11 cellular contexts compared by ENCODE assay signal in the genomic region with DNA sequence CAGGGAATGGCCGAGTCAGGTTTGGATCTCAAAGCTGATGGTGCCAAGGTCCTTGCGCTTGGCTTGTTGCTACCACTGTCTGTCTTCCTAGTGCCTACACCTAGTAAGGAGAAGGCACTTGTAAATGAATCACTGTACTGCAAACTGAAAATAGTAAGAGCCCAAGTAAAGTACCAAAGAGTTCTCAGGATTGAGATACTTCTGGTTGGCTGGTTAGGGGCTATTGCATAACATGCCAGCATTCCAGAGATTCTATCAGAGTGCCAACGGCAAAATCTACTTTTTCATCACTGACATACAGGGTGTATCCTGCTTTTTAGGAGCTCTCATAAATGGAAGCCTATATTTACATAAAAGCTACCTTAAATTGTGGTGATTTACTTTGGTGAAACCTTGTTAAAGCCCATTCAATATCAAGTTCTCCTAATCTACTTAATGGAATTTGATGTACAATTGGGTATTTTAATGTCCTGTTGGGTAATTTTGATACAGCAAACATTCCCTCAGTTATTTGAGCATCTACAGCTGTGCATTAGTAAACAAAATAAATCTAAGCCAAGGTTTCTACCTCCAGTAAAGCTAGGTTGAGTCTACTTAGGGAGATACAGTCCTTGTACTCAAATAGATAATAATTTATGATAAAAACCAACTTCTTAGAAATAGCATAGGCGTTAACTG. TPM values are rescaled to one million over a fixed set of nuclear protein-coding genes. Genes with fewer than 3 reads are reported as not detected.
DNase-seq lines count a peak whose midpoint lies in the region; ATAC-seq and TF ChIP-seq lines count a peak whose summit lies in the region.
"Had no signal": no experiment of that assay in that cellular context is flagged by ENCODE, and none has a peak within 500 bp of the region (broad histone marks: within the 10 kb centered on the region; RNA-seq: fewer than 3 reads in every experiment).

No MANE protein-coding gene starts in this region.

- no peak overlapping the region for H3K4me3 ChIP-seq in parathyroid adenoma (ENCODE audit: low read depth, low read length)
- no peak overlapping the region for H3K4me3 ChIP-seq in WERI-Rb-1 (ENCODE audit: low read depth, low read length)

- ATAC-seq in foreskin keratinocyte (peak; percentile 63), GM21717 (IDR thresholded peaks at IDR 0.05; ENCODE audit: unreplicated experiment) (no peak)

- peak overlapping the region; percentile 28 for H3K4me2 ChIP-seq in parathyroid adenoma (ENCODE audit: low read length)

- H2AFZ ChIP-seq in parathyroid adenoma: peak overlapping the region; percentile 64

- CTCF ChIA-PET in RWPE1 (lab: Yijun Ruan, JAX): interaction anchor here (0.9 kb wide), 2 partner anchors 61 to 72 kb away, joined by 3 read pairs; no protein-coding TSS in a partner anchor

- H3K27me3 ChIP-seq in foreskin keratinocyte: no peaks in the 10 kb centered on the region
- no peaks in the 10 kb centered on the region for H3K27me3 ChIP-seq in parathyroid adenoma (ENCODE audit: control insufficient read depth, insufficient read depth, low read length)
- H3K27me3 ChIP-seq in WERI-Rb-1 (ENCODE audit: insufficient read depth, low read depth, severe bottlenecking): no peaks in the 10 kb centered on the region

- no peaks in the 10 kb centered on the region for H3K79me2 ChIP-seq in parathyroid adenoma

- H3K9ac ChIP-seq in parathyroid adenoma: no peak overlapping the region

- peaks cover 18% of the 10 kb centered on the region for H3K4me1 ChIP-seq in foreskin keratinocyte
- H3K4me1 ChIP-seq in parathyroid adenoma: peaks cover 12% of the 10 kb centered on the region

- peak overlapping the region; percentile 92 for H3K27ac ChIP-seq in RWPE1
- no peak overlapping the region for H3K27ac ChIP-seq in foreskin keratinocyte
- H3K27ac ChIP-seq in parathyroid adenoma: peak overlapping the region; percentile 73
- H3K27ac ChIP-seq in WERI-Rb-1: no peak overlapping the region

- H3K9me3 ChIP-seq in parathyroid adenoma (ENCODE audit: control insufficient read depth, low read length) (no peaks in the 10 kb centered on the region), WERI-Rb-1 (ENCODE audit: severe bottlenecking) (no peaks in the 10 kb centered on the region)

- H3K36me3 ChIP-seq in parathyroid adenoma (ENCODE audit: control insufficient read depth, insufficient read depth, low read length): no peaks in the 10 kb centered on the region
- no peaks in the 10 kb centered on the region for H3K36me3 ChIP-seq in WERI-Rb-1

- POLR2A ChIA-PET in RWPE1 (lab: Yijun Ruan, JAX; ENCODE audit: low non-redundant PET): interaction anchor here (1.5 kb wide), 1 partner anchor 13 kb away, joined by 6 read pairs; no protein-coding TSS in a partner anchor

- peak; percentile 59 for DNase-seq in AG20443 (ENCODE audit: low spot score)
- peak; percentile 73 for DNase-seq in RWPE1 (ENCODE audit: low spot score)
- peak; percentile 61 to 85 for DNase-seq in foreskin keratinocyte
- DNase-seq in WERI-Rb-1: no peak
- no peak for DNase-seq in GM10266 (ENCODE audit: extremely low spot score)
- no peak for DNase-seq in DMS79 treated with DMSO at 0.1 percent for 48 hours (lab: John Stamatoyannopoulos, UW)
- DNase-seq: activated B cell treated with CpG ODN at 0.5 μM for 24 hours; DMS53; NK-92 treated with Interleukin-12 subunit alpha and Interleukin-12 subunit beta, amount 100 ng/mL, for 24 hours had no signal

- TF ChIP-seq CTCF in RWPE1 (conservative IDR thresholded peaks at IDR 0.05; ENCODE audit: low read depth) (no peak), foreskin keratinocyte (conservative IDR thresholded peaks at IDR 0.05) (no peak), parathyroid adenoma (IDR thresholded peaks at IDR 0.05) (no peak), WERI-Rb-1 (IDR thresholded peaks at IDR 0.05; ENCODE audit: low read depth, low read length) (no peak), GM10266 (IDR thresholded peaks at IDR 0.05; ENCODE audit: control insufficient read depth, insufficient read depth, low read depth, missing control alignments) (no peak)

RNA-seq across cellular contexts. Expression of gene CHD2, which starts 30.7 kb away (rescaled TPM):
- total RNA-seq in foreskin keratinocyte: 43.6 and 57.5 TPM in 2 replicates
- polyA plus RNA-seq in foreskin keratinocyte: 12.9 and 13.7 TPM in 2 replicates

Comparison
In these comparisons a context has a peak if more than half of its experiments do, and no peak if none do; other contexts are left out.
1. DNase-seq: peak in AG20443 (single experiment), RWPE1 (single experiment) and foreskin keratinocyte (2 of 2); none in WERI-Rb-1 (single experiment), GM10266 (single experiment) and DMS79 treated with DMSO at 0.1 percent for 48 hours (single experiment).
2. H3K27ac ChIP-seq: peak in RWPE1 (single experiment) and parathyroid adenoma (single experiment); none in foreskin keratinocyte (single experiment) and WERI-Rb-1 (single experiment).